16 cellular contexts compared by ENCODE assay signal in the genomic region with DNA sequence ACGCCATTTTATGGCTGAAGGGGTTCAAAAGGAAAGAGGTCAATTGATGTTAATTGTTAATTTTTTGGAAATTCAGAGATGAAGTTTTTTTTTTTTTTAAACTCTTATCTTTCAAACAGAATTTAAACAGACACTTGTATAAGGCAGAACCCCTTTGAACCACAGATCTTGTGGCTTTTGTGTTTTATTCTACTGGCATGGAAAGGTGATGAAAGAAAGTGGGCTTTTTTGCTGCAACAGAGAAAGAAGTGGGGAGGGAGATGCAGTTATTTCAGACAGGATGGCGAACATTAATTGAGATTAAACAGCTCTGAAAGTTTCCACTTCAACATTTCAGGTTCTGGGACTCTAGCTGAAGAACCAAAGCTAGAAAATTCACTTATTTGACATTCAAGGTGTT.
DNase-seq lines count a peak whose midpoint lies in the region; ATAC-seq and TF ChIP-seq lines count a peak whose summit lies in the region.
"Had no signal": no experiment of that assay in that cellular context is flagged by ENCODE, and none has a peak within 500 bp of the region (broad histone marks: within the 10 kb centered on the region; RNA-seq: fewer than 3 reads in every experiment).

No MANE protein-coding gene starts in this region.

- peak overlapping the region; percentile 88 for H3K27ac Mint-ChIP-seq in stimulated activated naive CD8-positive, alpha-beta T cell treated with anti-CD3 and anti-CD28 coated beads, Interleukin-15, Interleukin-2, amounts not matched to agents 100 ng/mL and 50 ng/mL, for 24 hours
- peak overlapping the region; percentile 90 for H3K27ac Mint-ChIP-seq in activated naive CD8-positive, alpha-beta T cell treated with anti-CD3 and anti-CD28 coated beads for 36 hours
- peak overlapping the region; percentile 95 to 96 for H3K27ac Mint-ChIP-seq in stimulated activated naive CD8-positive, alpha-beta T cell treated with anti-CD3 and anti-CD28 coated beads, Interleukin-15, amount 100 ng/mL, for 72 hours

- no peak for ATAC-seq in stimulated activated naive CD8-positive, alpha-beta T cell treated with anti-CD3 and anti-CD28 coated beads, Interleukin-15, Interleukin-2, amounts not matched to agents 100 U/mL and 50 U/mL, for 24 hours
- no peak for ATAC-seq in stimulated activated naive CD8-positive, alpha-beta T cell treated with anti-CD3 and anti-CD28 coated beads, Interleukin-15, amount 100 ng/mL, for 72 hours

- no peaks in the 10 kb centered on the region for H3K27me3 ChIP-seq in OCI-LY1 (ENCODE audit: insufficient read depth, low read length)

- H3K4me2 ChIP-seq in OCI-LY1 (ENCODE audit: low read length) = no peak overlapping the region

- no peak overlapping the region for H2AFZ ChIP-seq in OCI-LY1 (ENCODE audit: low read length)

- no peaks in the 10 kb centered on the region for H3K27me3 Mint-ChIP-seq in stimulated activated naive CD8-positive, alpha-beta T cell treated with anti-CD3 and anti-CD28 coated beads, Interleukin-15, Interleukin-2, amounts not matched to agents 100 ng/mL and 50 ng/mL, for 24 hours
- no peaks in the 10 kb centered on the region for H3K27me3 Mint-ChIP-seq in activated naive CD8-positive, alpha-beta T cell treated with anti-CD3 and anti-CD28 coated beads for 36 hours
- H3K27me3 Mint-ChIP-seq in stimulated activated naive CD8-positive, alpha-beta T cell treated with anti-CD3 and anti-CD28 coated beads, Interleukin-15, amount 100 ng/mL, for 72 hours = no peaks in the 10 kb centered on the region

- no peaks in the 10 kb centered on the region for H4K20me1 ChIP-seq in OCI-LY1 (ENCODE audit: insufficient read depth, low read length)

- peaks cover 33% of the 10 kb centered on the region for H3K4me1 ChIP-seq in OCI-LY1 (ENCODE audit: insufficient read depth, low read length, severe bottlenecking)

- H3K36me3 Mint-ChIP-seq in stimulated activated naive CD8-positive, alpha-beta T cell treated with anti-CD3 and anti-CD28 coated beads, Interleukin-15, Interleukin-2, amounts not matched to agents 100 ng/mL and 50 ng/mL, for 24 hours (ENCODE audit: low read depth) = peaks cover 44% of the 10 kb centered on the region
- peaks cover 60% of the 10 kb centered on the region for H3K36me3 Mint-ChIP-seq in activated naive CD8-positive, alpha-beta T cell treated with anti-CD3 and anti-CD28 coated beads for 36 hours

- H3K4me1 Mint-ChIP-seq in stimulated activated naive CD8-positive, alpha-beta T cell treated with anti-CD3 and anti-CD28 coated beads, Interleukin-15, Interleukin-2, amounts not matched to agents 100 ng/mL and 50 ng/mL, for 24 hours (ENCODE audit: low read depth) = peaks cover 100% of the 10 kb centered on the region
- H3K4me1 Mint-ChIP-seq in activated naive CD8-positive, alpha-beta T cell treated with anti-CD3 and anti-CD28 coated beads for 36 hours = peaks cover 89% of the 10 kb centered on the region
- peaks cover 92% of the 10 kb centered on the region for H3K4me1 Mint-ChIP-seq in stimulated activated naive CD8-positive, alpha-beta T cell treated with anti-CD3 and anti-CD28 coated beads, Interleukin-15, amount 100 ng/mL, for 72 hours

- H3K9me3 ChIP-seq in OCI-LY1 (ENCODE audit: low read length) = no peaks in the 10 kb centered on the region

- H3K9me3 Mint-ChIP-seq in stimulated activated naive CD8-positive, alpha-beta T cell treated with anti-CD3 and anti-CD28 coated beads, Interleukin-15, Interleukin-2, amounts not matched to agents 100 ng/mL and 50 ng/mL, for 24 hours = peaks cover 5% of the 10 kb centered on the region
- H3K9me3 Mint-ChIP-seq in activated naive CD8-positive, alpha-beta T cell treated with anti-CD3 and anti-CD28 coated beads for 36 hours = peaks cover 10% of the 10 kb centered on the region
- H3K9me3 Mint-ChIP-seq in stimulated activated naive CD8-positive, alpha-beta T cell treated with anti-CD3 and anti-CD28 coated beads, Interleukin-15, amount 100 ng/mL, for 72 hours = no peaks in the 10 kb centered on the region
- H3K9me3 Mint-ChIP-seq: CD8-positive, alpha-beta memory T cell had no signal

- peak overlapping the region; percentile 21 for H3K4me3 Mint-ChIP-seq in stimulated activated naive CD8-positive, alpha-beta T cell treated with anti-CD3 and anti-CD28 coated beads, Interleukin-15, Interleukin-2, amounts not matched to agents 100 ng/mL and 50 ng/mL, for 24 hours
- H3K4me3 Mint-ChIP-seq in activated naive CD8-positive, alpha-beta T cell treated with anti-CD3 and anti-CD28 coated beads for 36 hours = peak overlapping the region; percentile 44
- H3K4me3 Mint-ChIP-seq in stimulated activated naive CD8-positive, alpha-beta T cell treated with anti-CD3 and anti-CD28 coated beads, Interleukin-15, amount 100 ng/mL, for 72 hours = peak overlapping the region; percentile 41 to 59
- H3K4me3 Mint-ChIP-seq: CD8-positive, alpha-beta memory T cell had no signal

- no peak for DNase-seq in stimulated activated naive CD8-positive, alpha-beta T cell treated with anti-CD3 and anti-CD28 coated beads, Interleukin-15, Interleukin-2, amounts not matched to agents 100 U/mL and 50 U/mL, for 24 hours
- no peak for DNase-seq in activated naive CD8-positive, alpha-beta T cell treated with anti-CD3 and anti-CD28 coated beads for 36 hours
- no peak for DNase-seq in stimulated activated naive CD8-positive, alpha-beta T cell treated with anti-CD3 and anti-CD28 coated beads, Interleukin-15, amount 100 ng/mL, for 72 hours
- DNase-seq in germinal center (ENCODE audit: low spot score) (no peak), GM20000 (ENCODE audit: low spot score) (no peak), RKO (ENCODE audit: low spot score) (no peak)
- DNase-seq: DMS79 treated with DMSO at 0.1 percent for 48 hours, GF-D8, KBM-7, NCI-H1436 treated with DMSO at 0.1 percent for 48 hours, NCI-H2029 treated with DMSO at 0.1 percent for 48 hours, NCI-H510A, NCI-H82 had no signal

- no peaks in the 10 kb centered on the region for H3F3A ChIP-seq in OCI-LY1 (ENCODE audit: insufficient read depth, low read length)

- peaks cover 34% of the 10 kb centered on the region for H3K36me3 ChIP-seq in OCI-LY1 (ENCODE audit: insufficient read depth, low read length)

- H3K27ac ChIP-seq in OCI-LY1 (ENCODE audit: low read depth, low read length, poor library complexity, severe bottlenecking) = peak overlapping the region; percentile 11

- H3K4me3 ChIP-seq in OCI-LY1 (ENCODE audit: low read depth, low read length, poor library complexity, severe bottlenecking) = no peak overlapping the region

- no peak for TF ChIP-seq CTCF in OCI-LY1 (IDR thresholded peaks at IDR 0.05; ENCODE audit: low read length)
- TF ChIP-seq CTCF in GM20000 (IDR thresholded peaks at IDR 0.05; ENCODE audit: extremely low read depth, missing control alignments) = no peak

- peaks cover 95% of the 10 kb centered on the region for H3K79me2 ChIP-seq in OCI-LY1 (ENCODE audit: insufficient read depth, low read length)

- H3K9me2 ChIP-seq in OCI-LY1 (ENCODE audit: low read depth, low read length) = no peaks in the 10 kb centered on the region

- H3K9ac ChIP-seq in OCI-LY1 (ENCODE audit: low read length) = no peak overlapping the region
